In genomic region chrX:131394384-131394783, GRCh38 we compare ENCODE assay signal across 20 cellular contexts.
A peak's percentile ranks its signal among the peaks of the same experiment; 100 is the strongest.
DNase-seq lines count a peak whose midpoint lies in the region; ATAC-seq and TF ChIP-seq lines count a peak whose summit lies in the region.
"Had no signal": no experiment of that assay in that cellular context is flagged by ENCODE, and none has a peak within 500 bp of the region (broad histone marks: within the 10 kb centered on the region; RNA-seq: fewer than 3 reads in every experiment).

No MANE protein-coding gene starts in this region.

- H3K27me3 ChIP-seq in kidney epithelial cell (ENCODE audit: control insufficient read depth, insufficient read depth, low read length) = no peaks in the 10 kb centered on the region
- H3K27me3 ChIP-seq in aorta (ENCODE audit: control insufficient read depth in 1 of 2, insufficient read depth in 2 of 2, low read length in 1 of 2) = no peaks in the 10 kb centered on the region
- H3K27me3 ChIP-seq: BE2C, SJSA1 had no signal

- H3K27ac Mint-ChIP-seq in activated T-cell treated with anti-CD3 and anti-CD28 coated beads, Interleukin-2, amount 50 U/mL, for 24 hours = no peak overlapping the region
- H3K27ac Mint-ChIP-seq: CD4-positive, CD25-positive, alpha-beta regulatory T cell had no signal

- H3K4me1 Mint-ChIP-seq in activated T-cell treated with anti-CD3 and anti-CD28 coated beads, Interleukin-2, amount 50 U/mL, for 24 hours (ENCODE audit: low read depth) = no peaks in the 10 kb centered on the region
- H3K4me1 Mint-ChIP-seq: CD4-positive, CD25-positive, alpha-beta regulatory T cell had no signal

- DNase-seq in NOMO-1 treated with DMSO at 0.1 percent for 48 hours (lab: John Stamatoyannopoulos, UW; ENCODE audit: unreplicated experiment) (peak; percentile 12), NOMO-1 treated with dmso at 0.1 percent for 144 hours (lab: John Stamatoyannopoulos, UW; ENCODE audit: unreplicated experiment) (no peak), RPMI7951 (ENCODE audit: low read depth) (peak; percentile 2), kidney epithelial cell (ENCODE audit: low read depth) (peak; percentile 10), aorta (no peak)
- DNase-seq in activated T-cell treated with anti-CD3 and anti-CD28 coated beads, Interleukin-2, amount 50 U/mL, for 24 hours = no peak
- DNase-seq: BE2C; CD4-positive, CD25-positive, alpha-beta regulatory T cell; COR-L47; DMS 273 treated with DMSO at 0.1 percent for 48 hours; GF-D8; GOT3; KBM-7; NCI-H1092; NCI-H1436 treated with DMSO at 0.1 percent for 48 hours; NCI-H2029; NCI-H526 treated with DMSO at 0.1 percent for 48 hours had no signal

- no peak overlapping the region for H3K4me3 Mint-ChIP-seq in activated T-cell treated with anti-CD3 and anti-CD28 coated beads, Interleukin-2, amount 50 U/mL, for 24 hours
- H3K4me3 Mint-ChIP-seq: CD4-positive, CD25-positive, alpha-beta regulatory T cell had no signal

- no peaks in the 10 kb centered on the region for H3K36me3 Mint-ChIP-seq in activated T-cell treated with anti-CD3 and anti-CD28 coated beads, Interleukin-2, amount 50 U/mL, for 24 hours (ENCODE audit: low read depth)
- H3K36me3 Mint-ChIP-seq: CD4-positive, CD25-positive, alpha-beta regulatory T cell had no signal

- no peaks in the 10 kb centered on the region for H3K9me3 ChIP-seq in aorta (ENCODE audit: control insufficient read depth, low read length)
- H3K9me3 ChIP-seq: BE2C, SJSA1 had no signal

- 53 to 86% methylated on average over 2 of the region's 2 CpGs for WGBS in aorta, 2 donors

- peaks cover 59% of the 10 kb centered on the region for H3K27me3 Mint-ChIP-seq in activated T-cell treated with anti-CD3 and anti-CD28 coated beads, Interleukin-2, amount 50 U/mL, for 24 hours
- H3K27me3 Mint-ChIP-seq: CD4-positive, CD25-positive, alpha-beta regulatory T cell had no signal

- intact Hi-C loops in aorta (cut with DNase I) = no loop called here

- TF ChIP-seq CTCF in kidney epithelial cell (IDR thresholded peaks at IDR 0.05; ENCODE audit: insufficient read depth, low read length, poor library complexity, severe bottlenecking) = no peak

- H3K9me3 Mint-ChIP-seq in activated T-cell treated with anti-CD3 and anti-CD28 coated beads, Interleukin-2, amount 50 U/mL, for 24 hours = no peaks in the 10 kb centered on the region

- H3K27ac ChIP-seq in aorta (ENCODE audit: low read depth in 1 of 2, low read length in 2 of 2) = no peak overlapping the region
- H3K27ac ChIP-seq: SJSA1 had no signal

- no peaks in the 10 kb centered on the region for H3K4me1 ChIP-seq in aorta (ENCODE audit: control insufficient read depth in 1 of 2, insufficient read depth in 2 of 2, low read length in 2 of 2)
- H3K4me1 ChIP-seq: BE2C, SJSA1 had no signal

- H3K4me3 ChIP-seq in kidney epithelial cell (ENCODE audit: low read depth, low read length) = no peak overlapping the region
- no peak overlapping the region for H3K4me3 ChIP-seq in aorta (ENCODE audit: low read length in 2 of 2)
- H3K4me3 ChIP-seq: SJSA1 had no signal

- ATAC-seq in HG03097 (IDR thresholded peaks at IDR 0.05; ENCODE audit: low FRiP score, unreplicated experiment) (no peak), aorta (ENCODE audit: low FRiP score) (no peak)
- ATAC-seq: HepG2 had no signal

- H3K36me3 ChIP-seq in kidney epithelial cell (ENCODE audit: control insufficient read depth, insufficient read depth, low read length) (no peaks in the 10 kb centered on the region), aorta (ENCODE audit: control insufficient read depth in 1 of 2, insufficient read depth in 2 of 2, low read length in 1 of 2) (no peaks in the 10 kb centered on the region)
- H3K36me3 ChIP-seq: BE2C, SJSA1 had no signal

Comparison
In these comparisons a context has a peak if more than half of its experiments do, and no peak if none do; other contexts are left out.
1. DNase-seq: peak in NOMO-1 treated with DMSO at 0.1 percent for 48 hours (single experiment), RPMI7951 (single experiment) and kidney epithelial cell (single experiment); none in NOMO-1 treated with dmso at 0.1 percent for 144 hours (single experiment), aorta (0 of 2) and activated T-cell treated with anti-CD3 and anti-CD28 coated beads, Interleukin-2, amount 50 U/mL, for 24 hours (single experiment).